In genomic region chr4:5758741-5759140, GRCh38 we compare ENCODE assay signal across 10 cellular contexts. TPM values are rescaled to one million over a fixed set of nuclear protein-coding genes. Genes with fewer than 3 reads are reported as not detected.
DNase-seq lines count a peak whose midpoint lies in the region; ATAC-seq and TF ChIP-seq lines count a peak whose summit lies in the region.
"Had no signal": no experiment of that assay in that cellular context is flagged by ENCODE, and none has a peak within 500 bp of the region (broad histone marks: within the 10 kb centered on the region; RNA-seq: fewer than 3 reads in every experiment).

No MANE protein-coding gene starts in this region.

- H3K27ac ChIP-seq in right atrium auricular region (no peak overlapping the region), left lung (no peak overlapping the region)

- intact Hi-C loops in Right ventricle myocardium superior (cut with DNase I): no loop called here
- intact Hi-C loops in left lung (cut with DNase I): no loop called here

- ATAC-seq in Right ventricle myocardium superior (ENCODE audit: poor library complexity) (no peak), left lung (peak; percentile 39), GM18517 (IDR thresholded peaks at IDR 0.05; ENCODE audit: unreplicated experiment) (no peak)
- ATAC-seq: right cardiac atrium had no signal

- H3K27me3 ChIP-seq in right atrium auricular region (no peaks in the 10 kb centered on the region), left lung (no peaks in the 10 kb centered on the region)

- H3K36me3 ChIP-seq in right atrium auricular region (peaks cover 49% of the 10 kb centered on the region), left lung (peaks cover 0 to 30% of the 10 kb centered on the region in 2 donors)

- no peaks in the 10 kb centered on the region for H3K4me1 ChIP-seq in right atrium auricular region
- no peaks in the 10 kb centered on the region for H3K4me1 ChIP-seq in left lung

- no peaks in the 10 kb centered on the region for H3K9me3 ChIP-seq in right atrium auricular region
- no peaks in the 10 kb centered on the region for H3K9me3 ChIP-seq in left lung

- H3K4me3 ChIP-seq in right atrium auricular region (no peak overlapping the region), left lung (no peak overlapping the region)

- DNase-seq in right atrium auricular region (ENCODE audit: low spot score): peak; percentile 46
- DNase-seq in Right ventricle myocardium superior: no peak
- DNase-seq in activated CD8-positive, alpha-beta memory T cell treated with anti-CD3 and anti-CD28 coated beads for 48 hours (ENCODE audit: low read depth in 2 of 3, low spot score in 2 of 3): peak in 2 of 3 experiments; percentile 3 to 11
- no peak for DNase-seq in left lung
- DNase-seq in DMS 273 (lab: John Stamatoyannopoulos, UW; ENCODE audit: unreplicated experiment): no peak
- no peak for DNase-seq in C1 segment of cervical spinal cord (lab: John Stamatoyannopoulos, UW)
- no peak for DNase-seq in OCI-M2 (lab: John Stamatoyannopoulos, UW; ENCODE audit: unreplicated experiment)
- DNase-seq: KBM-7, right cardiac atrium had no signal

- TF ChIP-seq CTCF in right atrium auricular region (IDR thresholded peaks at IDR 0.05): no peak
- TF ChIP-seq CTCF in left lung (IDR thresholded peaks at IDR 0.05): no peak

RNA-seq across cellular contexts. Expression of gene EVC, which starts 47.7 kb away (rescaled TPM):
- total RNA-seq in right atrium auricular region (10 to 100 TPM in 1 of 2 donors, 1 to 10 TPM in 1; 8.6 to 14.1 TPM), Right ventricle myocardium superior (5.3 TPM), left lung (10 to 100 TPM; 18.8 to 29.3 TPM)

RNA-seq across cellular contexts. Expression of gene EVC2, which starts 50.4 kb away (rescaled TPM):
- total RNA-seq in right atrium auricular region (1 to 10 TPM; 2.6 to 7.0 TPM), Right ventricle myocardium superior (1.6 TPM), left lung (1 to 10 TPM; 4.1 to 5.7 TPM)

Comparison
In these comparisons a context has a peak if more than half of its experiments do, and no peak if none do; other contexts are left out.
1. DNase-seq: peak in right atrium auricular region (single experiment) and activated CD8-positive, alpha-beta memory T cell treated with anti-CD3 and anti-CD28 coated beads for 48 hours (2 of 3); none in Right ventricle myocardium superior (single experiment), left lung (0 of 2), DMS 273 (single experiment), C1 segment of cervical spinal cord (0 of 14) and OCI-M2 (single experiment).